ENCODE assay signal across 8 cellular contexts in the genomic region with DNA sequence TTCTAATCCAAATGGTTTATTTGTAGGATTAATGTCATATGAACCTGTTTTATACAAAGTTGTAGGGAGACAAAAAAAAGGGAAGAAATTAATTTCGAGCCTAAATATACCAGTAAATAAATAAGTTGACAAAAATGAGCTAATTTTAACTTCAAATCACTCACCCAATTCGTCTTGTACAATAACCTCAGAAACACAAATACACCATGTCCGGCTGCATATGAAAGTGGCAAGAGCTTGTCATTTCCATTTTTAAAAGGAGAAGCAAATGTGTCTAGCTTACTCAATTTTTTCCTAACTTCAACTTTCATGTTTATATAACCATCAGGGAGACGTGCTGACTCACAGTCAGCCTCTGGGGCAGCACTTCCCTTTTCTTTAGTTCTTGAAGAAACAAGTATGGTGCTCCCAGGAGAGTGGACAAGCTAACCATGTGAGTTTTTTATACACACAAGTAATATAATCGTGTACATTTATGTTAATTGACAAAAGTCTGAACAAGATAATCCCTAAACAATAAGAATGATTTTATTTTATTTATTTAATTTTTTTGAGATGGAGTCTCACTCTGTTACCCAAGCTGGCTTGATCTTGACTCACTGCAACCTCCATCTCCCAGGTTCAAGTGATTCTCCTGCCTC. TPM values are rescaled to one million over a fixed set of nuclear protein-coding genes. Genes with fewer than 3 reads are reported as not detected.
DNase-seq lines count a peak whose midpoint lies in the region; ATAC-seq lines count a peak whose summit lies in the region.

No MANE protein-coding gene starts in this region.

- ATAC-seq in HG02981 (IDR thresholded peaks at IDR 0.05; ENCODE audit: unreplicated experiment): peak; percentile 94

- DNase-seq in stimulated activated CD4-positive, alpha-beta T cell treated with anti-CD3 and anti-CD28 coated beads, Interleukin-1b, Interleukin-23, amount 100 ng/mL, for 48 hours: peak; percentile 32
- no peak for DNase-seq in stimulated activated CD4-positive, alpha-beta T cell treated with anti-CD3 and anti-CD28 coated beads, Interleukin-4, amount 100 ng/mL, for 4 hours
- DNase-seq in RPMI8226 (peak; percentile 49), fibroblast of gingiva (ENCODE audit: low read depth) (peak; percentile 90), pulmonary artery endothelial cell (ENCODE audit: low read depth, low spot score) (peak; percentile 54), epidermal melanocyte (ENCODE audit: insufficient read length, low spot score) (no peak), 8988T (no peak)

RNA-seq across cellular contexts. Expression of a gene that starts 55.5 kb away (rescaled TPM):
- 242 and 273 TPM in 2 replicates for total RNA-seq in pulmonary artery endothelial cell

Comparison
In these comparisons a context has a peak if more than half of its experiments do, and no peak if none do; other contexts are left out.
1. DNase-seq: peak in stimulated activated CD4-positive, alpha-beta T cell treated with anti-CD3 and anti-CD28 coated beads, Interleukin-1b, Interleukin-23, amount 100 ng/mL, for 48 hours (single experiment), RPMI8226 (single experiment), fibroblast of gingiva (single experiment) and pulmonary artery endothelial cell (single experiment); none in stimulated activated CD4-positive, alpha-beta T cell treated with anti-CD3 and anti-CD28 coated beads, Interleukin-4, amount 100 ng/mL, for 4 hours (0 of 2), epidermal melanocyte (single experiment) and 8988T (single experiment).